1 cellular context compared by ENCODE assay signal in the genomic region with DNA sequence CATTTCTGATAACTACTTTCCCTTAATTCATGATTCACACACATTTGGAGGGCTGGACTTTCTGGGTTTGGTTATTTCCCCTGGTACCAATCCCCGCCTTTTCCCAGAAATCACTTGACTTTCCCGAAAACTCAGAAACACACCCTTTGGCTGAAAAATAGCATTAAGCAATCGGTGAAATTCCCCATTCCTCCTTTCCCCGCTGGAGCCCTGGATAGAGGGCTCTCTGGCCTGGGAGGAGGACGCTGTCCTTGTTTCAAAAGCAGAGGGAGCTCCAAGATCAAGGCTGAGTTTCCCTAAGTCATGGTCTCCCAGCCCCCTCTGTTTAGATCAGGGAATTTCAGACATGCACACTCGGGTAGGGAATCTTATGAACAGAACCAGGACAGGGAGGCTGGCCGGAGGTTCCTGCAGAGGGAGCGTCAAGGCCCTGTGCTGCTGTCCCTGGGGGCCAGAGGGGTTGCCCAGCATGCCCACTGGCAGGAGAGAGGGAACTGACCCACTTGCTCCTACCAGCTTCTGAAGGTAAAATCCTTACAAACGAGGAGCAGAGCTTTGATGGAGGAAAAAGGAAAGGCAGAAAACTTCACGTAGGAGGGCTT.
TF ChIP-seq lines count a peak whose summit lies in the region.

Gene C1S (plus strand): TSS at position 366 of the 602 bp plus-strand sequence. CDS start 1,195 bp downstream, outside the sequence.

TF ChIP-seq in HepG2, 621 proteins besides CTCF, POLR2A, EP300 and RAD21 (continued from another document and continues in another):
- TF ChIP-seq ZXDC (CRISPR knock-in tag; IDR thresholded peaks at IDR 0.05) (no peak), POLR2G (IDR thresholded peaks at IDR 0.05; ENCODE audit: low read depth, low read length) (no peak), HOXA3 (CRISPR knock-in tag; IDR thresholded peaks at IDR 0.05) (no peak; the same call in 1 of the 2 replicates), FOXO4 (CRISPR knock-in tag; conservative IDR thresholded peaks at IDR 0.05) (no peak), ZNF501 (CRISPR knock-in tag; IDR thresholded peaks at IDR 0.05) (peak; percentile 15; the same call in 1 of the 2 replicates), RFX5 (IDR thresholded peaks at IDR 0.05; ENCODE audit: low read depth, low read length) (no peak), WIZ (CRISPR knock-in tag; IDR thresholded peaks at IDR 0.05) (no peak), MED13 (CRISPR knock-in tag; IDR thresholded peaks at IDR 0.05) (no peak), MAFF (IDR thresholded peaks at IDR 0.05; ENCODE audit: low read depth, low read length) (peak; percentile 59), ZNF7 (CRISPR knock-in tag; IDR thresholded peaks at IDR 0.05) (no peak), HOXA9 (CRISPR knock-in tag; IDR thresholded peaks at IDR 0.05; ENCODE audit: borderline replicate concordance) (no peak), ZNF567 (CRISPR knock-in tag; IDR thresholded peaks at IDR 0.05; ENCODE audit: borderline replicate concordance) (0 out of 2 replicates have a peak, but pooled peaks have one; percentile 18), ZNF878 (CRISPR knock-in tag; IDR thresholded peaks at IDR 0.05) (no peak), HOXA7 (CRISPR knock-in tag; IDR thresholded peaks at IDR 0.05) (no peak), NFKB2 (CRISPR knock-in tag; IDR thresholded peaks at IDR 0.05; ENCODE audit: borderline replicate concordance) (peak; percentile 52; the same call in 1 of the 2 replicates), CHD2 (IDR thresholded peaks at IDR 0.05; ENCODE audit: low read depth, low read length) (no peak), ZKSCAN8 (CRISPR knock-in tag; IDR thresholded peaks at IDR 0.05; ENCODE audit: borderline replicate concordance) (no peak; the same call in 1 of the 2 replicates), HNF4A (CRISPR knock-in tag; IDR thresholded peaks at IDR 0.05) (peak; percentile 18; the same call in 1 of the 2 replicates), ZNF609 (CRISPR knock-in tag; IDR thresholded peaks at IDR 0.05; ENCODE audit: borderline replicate concordance) (0 out of 2 replicates have a peak, but pooled peaks have one; percentile 17), PHF8 (CRISPR knock-in tag; IDR thresholded peaks at IDR 0.05) (no peak), CREM (IDR thresholded peaks at IDR 0.05) (no peak), CREM (CRISPR knock-in tag; IDR thresholded peaks at IDR 0.05) (no peak)
- TF ChIP-seq, protein P1, sequence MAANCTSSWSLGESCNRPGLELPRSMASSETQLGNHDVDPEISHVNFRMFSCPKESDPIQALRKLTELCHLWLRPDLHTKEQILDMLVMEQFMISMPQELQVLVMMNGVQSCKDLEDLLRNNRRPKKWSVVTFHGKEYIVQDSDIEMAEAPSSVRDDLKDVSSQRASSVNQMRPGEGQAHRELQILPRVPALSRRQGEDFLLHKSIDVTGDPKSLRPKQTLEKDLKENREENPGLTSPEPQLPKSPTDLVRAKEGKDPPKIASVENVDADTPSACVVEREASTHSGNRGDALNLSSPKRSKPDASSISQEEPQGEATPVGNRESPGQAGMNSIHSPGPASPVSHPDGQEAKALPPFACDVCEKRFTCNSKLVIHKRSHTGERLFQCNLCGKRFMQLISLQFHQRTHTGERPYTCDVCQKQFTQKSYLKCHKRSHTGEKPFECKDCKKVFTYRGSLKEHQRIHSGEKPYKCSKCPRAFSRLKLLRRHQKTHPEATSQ (CRISPR knock-in tag; IDR thresholded peaks at IDR 0.05; ENCODE audit: borderline replicate concordance), result no peak
- TF ChIP-seq, protein P2, sequence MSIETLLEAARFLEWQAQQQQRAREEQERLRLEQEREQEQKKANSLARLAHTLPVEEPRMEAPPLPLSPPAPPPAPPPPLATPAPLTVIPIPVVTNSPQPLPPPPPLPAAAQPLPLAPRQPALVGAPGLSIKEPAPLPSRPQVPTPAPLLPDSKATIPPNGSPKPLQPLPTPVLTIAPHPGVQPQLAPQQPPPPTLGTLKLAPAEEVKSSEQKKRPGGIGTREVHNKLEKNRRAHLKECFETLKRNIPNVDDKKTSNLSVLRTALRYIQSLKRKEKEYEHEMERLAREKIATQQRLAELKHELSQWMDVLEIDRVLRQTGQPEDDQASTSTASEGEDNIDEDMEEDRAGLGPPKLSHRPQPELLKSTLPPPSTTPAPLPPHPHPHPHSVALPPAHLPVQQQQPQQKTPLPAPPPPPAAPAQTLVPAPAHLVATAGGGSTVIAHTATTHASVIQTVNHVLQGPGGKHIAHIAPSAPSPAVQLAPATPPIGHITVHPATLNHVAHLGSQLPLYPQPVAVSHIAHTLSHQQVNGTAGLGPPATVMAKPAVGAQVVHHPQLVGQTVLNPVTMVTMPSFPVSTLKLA (IDR thresholded peaks at IDR 0.05), result no peak
- TF ChIP-seq, protein P3, sequence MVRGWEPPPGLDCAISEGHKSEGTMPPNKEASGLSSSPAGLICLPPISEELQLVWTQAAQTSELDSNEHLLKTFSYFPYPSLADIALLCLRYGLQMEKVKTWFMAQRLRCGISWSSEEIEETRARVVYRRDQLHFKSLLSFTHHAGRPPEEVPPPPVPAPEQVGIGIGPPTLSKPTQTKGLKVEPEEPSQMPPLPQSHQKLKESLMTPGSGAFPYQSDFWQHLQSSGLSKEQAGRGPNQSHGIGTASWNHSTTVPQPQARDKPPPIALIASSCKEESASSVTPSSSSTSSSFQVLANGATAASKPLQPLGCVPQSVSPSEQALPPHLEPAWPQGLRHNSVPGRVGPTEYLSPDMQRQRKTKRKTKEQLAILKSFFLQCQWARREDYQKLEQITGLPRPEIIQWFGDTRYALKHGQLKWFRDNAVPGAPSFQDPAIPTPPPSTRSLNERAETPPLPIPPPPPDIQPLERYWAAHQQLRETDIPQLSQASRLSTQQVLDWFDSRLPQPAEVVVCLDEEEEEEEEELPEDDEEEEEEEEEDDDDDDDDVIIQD (CRISPR knock-in tag; IDR thresholded peaks at IDR 0.05; ENCODE audit: low read depth), result peak; percentile 51; the same call in 1 of the 2 replicates
- TF ChIP-seq, protein P4, sequence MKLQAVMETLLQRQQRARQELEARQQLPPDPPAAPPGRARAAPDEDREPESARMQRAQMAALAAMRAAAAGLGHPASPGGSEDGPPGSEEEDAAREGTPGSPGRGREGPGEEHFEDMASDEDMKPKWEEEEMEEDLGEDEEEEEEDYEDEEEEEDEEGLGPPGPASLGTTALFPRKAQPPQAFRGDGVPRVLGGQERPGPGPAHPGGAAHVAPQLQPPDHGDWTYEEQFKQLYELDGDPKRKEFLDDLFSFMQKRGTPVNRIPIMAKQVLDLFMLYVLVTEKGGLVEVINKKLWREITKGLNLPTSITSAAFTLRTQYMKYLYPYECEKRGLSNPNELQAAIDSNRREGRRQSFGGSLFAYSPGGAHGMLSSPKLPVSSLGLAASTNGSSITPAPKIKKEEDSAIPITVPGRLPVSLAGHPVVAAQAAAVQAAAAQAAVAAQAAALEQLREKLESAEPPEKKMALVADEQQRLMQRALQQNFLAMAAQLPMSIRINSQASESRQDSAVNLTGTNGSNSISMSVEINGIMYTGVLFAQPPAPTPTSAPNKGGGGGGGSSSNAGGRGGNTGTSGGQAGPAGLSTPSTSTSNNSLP (IDR thresholded peaks at IDR 0.05; ENCODE audit: low read depth, low read length), result no peak
- TF ChIP-seq, protein P5, sequence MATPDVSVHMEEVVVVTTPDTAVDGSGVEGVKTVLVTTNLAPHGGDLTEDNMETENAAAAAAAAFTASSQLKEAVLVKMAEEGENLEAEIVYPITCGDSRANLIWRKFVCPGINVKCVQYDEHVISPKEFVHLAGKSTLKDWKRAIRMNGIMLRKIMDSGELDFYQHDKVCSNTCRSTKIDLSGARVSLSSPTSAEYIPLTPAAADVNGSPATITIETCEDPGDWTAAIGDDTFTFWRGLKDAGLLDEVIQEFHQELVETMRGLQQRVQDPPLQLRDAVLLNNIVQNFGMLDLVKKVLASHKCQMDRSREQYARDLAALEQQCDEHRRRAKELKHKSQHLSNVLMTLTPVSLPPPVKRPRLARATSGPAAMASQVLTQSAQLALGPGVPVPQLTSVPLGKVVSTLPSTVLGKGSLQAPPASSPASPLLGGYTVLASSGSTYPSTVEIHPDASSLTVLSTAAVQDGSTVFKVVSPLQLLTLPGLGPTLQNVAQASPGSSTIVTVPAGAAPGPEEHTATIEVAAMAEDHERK (CRISPR knock-in tag; IDR thresholded peaks at IDR 0.05; ENCODE audit: low read depth), result no peak
- TF ChIP-seq, protein P6, sequence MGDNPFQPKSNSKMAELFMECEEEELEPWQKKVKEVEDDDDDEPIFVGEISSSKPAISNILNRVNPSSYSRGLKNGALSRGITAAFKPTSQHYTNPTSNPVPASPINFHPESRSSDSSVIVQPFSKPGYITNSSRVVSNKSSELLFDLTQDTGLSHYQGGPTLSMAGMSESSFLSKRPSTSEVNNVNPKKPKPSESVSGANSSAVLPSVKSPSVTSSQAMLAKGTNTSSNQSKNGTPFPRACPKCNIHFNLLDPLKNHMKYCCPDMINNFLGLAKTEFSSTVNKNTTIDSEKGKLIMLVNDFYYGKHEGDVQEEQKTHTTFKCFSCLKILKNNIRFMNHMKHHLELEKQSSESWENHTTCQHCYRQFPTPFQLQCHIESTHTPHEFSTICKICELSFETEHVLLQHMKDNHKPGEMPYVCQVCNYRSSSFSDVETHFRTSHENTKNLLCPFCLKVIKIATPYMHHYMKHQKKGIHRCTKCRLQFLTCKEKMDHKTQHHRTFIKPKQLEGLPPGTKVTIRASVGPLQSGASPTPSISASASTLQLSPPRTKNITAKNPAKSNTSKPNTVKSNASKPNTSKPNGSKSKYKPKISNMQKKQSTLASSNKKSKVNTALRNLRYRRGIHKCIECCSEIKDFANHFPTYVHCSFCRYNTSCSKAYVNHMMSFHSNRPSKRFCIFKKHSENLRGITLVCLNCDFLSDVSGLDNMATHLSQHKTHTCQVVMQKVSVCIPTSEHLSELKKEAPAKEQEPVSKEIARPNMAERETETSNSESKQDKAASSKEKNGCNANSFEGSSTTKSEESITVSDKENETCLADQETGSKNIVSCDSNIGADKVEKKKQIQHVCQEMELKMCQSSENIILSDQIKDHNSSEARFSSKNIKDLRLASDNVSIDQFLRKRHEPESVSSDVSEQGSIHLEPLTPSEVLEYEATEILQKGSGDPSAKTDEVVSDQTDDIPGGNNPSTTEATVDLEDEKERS (CRISPR knock-in tag; IDR thresholded peaks at IDR 0.05), result no peak
